Comparison of ENCODE assay signal across 8 cellular contexts in the genomic region with DNA sequence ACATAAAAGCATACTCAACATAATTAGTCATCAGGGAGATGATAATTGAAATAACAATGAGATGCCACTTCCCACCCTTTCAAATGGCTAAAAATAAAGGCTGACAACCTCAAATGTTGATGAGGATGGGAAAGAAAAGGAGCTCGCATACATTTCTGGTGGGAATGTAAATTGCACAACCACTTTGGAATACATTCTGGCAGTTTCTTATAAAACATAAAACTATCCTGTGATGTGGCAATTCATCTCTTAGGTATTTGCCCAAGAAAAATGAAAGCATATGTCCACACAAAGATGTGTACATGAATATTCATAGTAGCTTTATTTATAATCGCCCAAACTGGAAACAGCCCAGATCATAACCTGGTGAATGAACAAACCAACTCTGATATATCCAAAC. TPM values are rescaled to one million over a fixed set of nuclear protein-coding genes. Genes with fewer than 3 reads are reported as not detected.
DNase-seq lines count a peak whose midpoint lies in the region; ATAC-seq and TF ChIP-seq lines count a peak whose summit lies in the region.

No MANE protein-coding gene starts in this region.

- peak overlapping the region; percentile 44 for H3K4me3 ChIP-seq in WERI-Rb-1 (ENCODE audit: low read depth, low read length)

- no peaks in the 10 kb centered on the region for H3K9me3 Mint-ChIP-seq in activated naive CD4-positive, alpha-beta T cell treated with anti-CD3 and anti-CD28 coated beads, Interleukin-2, amount 50 U/mL, for 24 hours
- H3K9me3 Mint-ChIP-seq in activated naive CD4-positive, alpha-beta T cell treated with anti-CD3 and anti-CD28 coated beads, Interleukin-2, amount 50 U/mL, for 72 hours: no peaks in the 10 kb centered on the region
- peaks cover 6 to 9% of the 10 kb centered on the region in 2 donors for H3K9me3 Mint-ChIP-seq in stimulated activated naive B cell treated with anti-CD40 and anti-IgM and Interleukin-4, amounts not matched to agents 10 μg/mL and 1 μg/mL and 100 μg/mL, for 72 hours

- no peak for ATAC-seq in activated naive CD4-positive, alpha-beta T cell treated with anti-CD3 and anti-CD28 coated beads, Interleukin-2, amount 50 U/mL, for 72 hours
- peak; percentile 2 for ATAC-seq in foreskin keratinocyte
- ATAC-seq in stimulated activated naive B cell treated with anti-CD40 and anti-IgM and Interleukin-4, amounts not matched to agents 10 μg/mL and 1 μg/mL and 100 μg/mL, for 72 hours (replicated peaks): no peak

- DNase-seq in activated naive CD4-positive, alpha-beta T cell treated with anti-CD3 and anti-CD28 coated beads, Interleukin-2, amount 50 U/mL, for 72 hours (ENCODE audit: low spot score in 2 of 2): no peak
- no peak for DNase-seq in WERI-Rb-1
- peak; percentile 26 to 59 for DNase-seq in foreskin keratinocyte
- DNase-seq in stimulated activated naive B cell treated with anti-CD40 and anti-IgM and Interleukin-4, amounts not matched to agents 10 μg/mL and 1 μg/mL and 100 μg/mL, for 72 hours: no peak
- no peak for DNase-seq in NK-92 treated with Interleukin-12 subunit alpha and Interleukin-12 subunit beta, amount 100 ng/mL, for 24 hours (lab: John Stamatoyannopoulos, UW)
- no peak for DNase-seq in NCI-H146 treated with DMSO at 0.1 percent for 48 hours (lab: John Stamatoyannopoulos, UW; ENCODE audit: unreplicated experiment)
- DNase-seq in DMS79 (lab: John Stamatoyannopoulos, UW): no peak

- no peaks in the 10 kb centered on the region for H3K9me3 ChIP-seq in WERI-Rb-1 (ENCODE audit: severe bottlenecking)

- peak overlapping the region; percentile 47 for H3K27ac Mint-ChIP-seq in activated naive CD4-positive, alpha-beta T cell treated with anti-CD3 and anti-CD28 coated beads, Interleukin-2, amount 50 U/mL, for 24 hours
- H3K27ac Mint-ChIP-seq in activated naive CD4-positive, alpha-beta T cell treated with anti-CD3 and anti-CD28 coated beads, Interleukin-2, amount 50 U/mL, for 72 hours: peak overlapping the region in 1 of 2 donors; percentile 72
- no peak overlapping the region for H3K27ac Mint-ChIP-seq in stimulated activated naive B cell treated with anti-CD40 and anti-IgM and Interleukin-4, amounts not matched to agents 10 μg/mL and 1 μg/mL and 100 μg/mL, for 72 hours

- H3K27ac ChIP-seq in WERI-Rb-1 (no peak overlapping the region), foreskin keratinocyte (no peak overlapping the region)

- peak overlapping the region; percentile 88 for H3K4me3 Mint-ChIP-seq in activated naive CD4-positive, alpha-beta T cell treated with anti-CD3 and anti-CD28 coated beads, Interleukin-2, amount 50 U/mL, for 24 hours
- peak overlapping the region; percentile 80 to 82 for H3K4me3 Mint-ChIP-seq in stimulated activated naive B cell treated with anti-CD40 and anti-IgM and Interleukin-4, amounts not matched to agents 10 μg/mL and 1 μg/mL and 100 μg/mL, for 72 hours

- H3K4me1 ChIP-seq in foreskin keratinocyte: no peaks in the 10 kb centered on the region

- no peaks in the 10 kb centered on the region for H3K27me3 Mint-ChIP-seq in activated naive CD4-positive, alpha-beta T cell treated with anti-CD3 and anti-CD28 coated beads, Interleukin-2, amount 50 U/mL, for 24 hours
- peaks cover 0 to 3% of the 10 kb centered on the region in 2 donors for H3K27me3 Mint-ChIP-seq in stimulated activated naive B cell treated with anti-CD40 and anti-IgM and Interleukin-4, amounts not matched to agents 10 μg/mL and 1 μg/mL and 100 μg/mL, for 72 hours

- peaks cover 4% of the 10 kb centered on the region for H3K36me3 Mint-ChIP-seq in activated naive CD4-positive, alpha-beta T cell treated with anti-CD3 and anti-CD28 coated beads, Interleukin-2, amount 50 U/mL, for 24 hours
- peaks cover 3 to 25% of the 10 kb centered on the region in 2 donors for H3K36me3 Mint-ChIP-seq in activated naive CD4-positive, alpha-beta T cell treated with anti-CD3 and anti-CD28 coated beads, Interleukin-2, amount 50 U/mL, for 72 hours
- peaks cover 7 to 15% of the 10 kb centered on the region in 2 donors for H3K36me3 Mint-ChIP-seq in stimulated activated naive B cell treated with anti-CD40 and anti-IgM and Interleukin-4, amounts not matched to agents 10 μg/mL and 1 μg/mL and 100 μg/mL, for 72 hours

- H3K4me1 Mint-ChIP-seq in activated naive CD4-positive, alpha-beta T cell treated with anti-CD3 and anti-CD28 coated beads, Interleukin-2, amount 50 U/mL, for 24 hours: peaks cover 33% of the 10 kb centered on the region
- H3K4me1 Mint-ChIP-seq in stimulated activated naive B cell treated with anti-CD40 and anti-IgM and Interleukin-4, amounts not matched to agents 10 μg/mL and 1 μg/mL and 100 μg/mL, for 72 hours: peaks cover 17 to 24% of the 10 kb centered on the region in 2 donors

- peaks cover 9% of the 10 kb centered on the region for H3K36me3 ChIP-seq in WERI-Rb-1

- no peak for TF ChIP-seq CTCF in WERI-Rb-1 (IDR thresholded peaks at IDR 0.05; ENCODE audit: low read depth, low read length)
- TF ChIP-seq CTCF in foreskin keratinocyte (conservative IDR thresholded peaks at IDR 0.05): no peak

- H3K27me3 ChIP-seq in WERI-Rb-1 (ENCODE audit: insufficient read depth, low read depth, severe bottlenecking) (peaks cover 31% of the 10 kb centered on the region), foreskin keratinocyte (no peaks in the 10 kb centered on the region)

RNA-seq across cellular contexts. Expression of a gene that starts 0.7 kb away (rescaled TPM):
- total RNA-seq in activated naive CD4-positive, alpha-beta T cell treated with anti-CD3 and anti-CD28 coated beads, Interleukin-2, amount 50 U/mL, for 72 hours: 10 to 100 TPM in 1 of 2 donors, 1 to 10 TPM in 1; 8.8 to 24.1 TPM
- total RNA-seq in foreskin keratinocyte: 6.7 and 7.2 TPM in 2 replicates
- polyA plus RNA-seq in foreskin keratinocyte: 2.4 and 2.7 TPM in 2 replicates

RNA-seq across cellular contexts. Expression of a gene that starts 11.7 kb away (rescaled TPM):
- not detected for total RNA-seq in activated naive CD4-positive, alpha-beta T cell treated with anti-CD3 and anti-CD28 coated beads, Interleukin-2, amount 50 U/mL, for 72 hours
- not detected in 2 replicates for total RNA-seq in foreskin keratinocyte
- not detected in 2 replicates for polyA plus RNA-seq in foreskin keratinocyte

Comparison
In these comparisons a context has a peak if more than half of its experiments do, and no peak if none do; other contexts are left out.
1. DNase-seq: peak in foreskin keratinocyte (2 of 2); none in activated naive CD4-positive, alpha-beta T cell treated with anti-CD3 and anti-CD28 coated beads, Interleukin-2, amount 50 U/mL, for 72 hours (0 of 2), WERI-Rb-1 (single experiment), stimulated activated naive B cell treated with anti-CD40 and anti-IgM and Interleukin-4, amounts not matched to agents 10 μg/mL and 1 μg/mL and 100 μg/mL, for 72 hours (single experiment), NK-92 treated with Interleukin-12 subunit alpha and Interleukin-12 subunit beta, amount 100 ng/mL, for 24 hours (single experiment), NCI-H146 treated with DMSO at 0.1 percent for 48 hours (single experiment) and DMS79 (single experiment).